Comparison of ENCODE assay signal across 26 cellular contexts in genomic region chr1:219753901-219754300, GRCh38.
"Had no signal": no experiment of that assay in that cellular context is flagged by ENCODE, and none has a peak within 500 bp of the region (broad histone marks: within the 10 kb centered on the region; RNA-seq: fewer than 3 reads in every experiment).

No MANE protein-coding gene starts in this region.

- H3K4me1 ChIP-seq: breast epithelium, Peyer's patch had no signal

- ATAC-seq: activated CD8-positive, alpha-beta memory T cell treated with anti-CD3 and anti-CD28 coated beads, Interleukin-2, amount 10 ng/mL, durations not matched to agents 7 days and 5 days had no signal

- H3K4me2 ChIP-seq: KMS-11 had no signal

- H3K4me3 ChIP-seq: breast epithelium, MG63, Peyer's patch had no signal

- DNase-seq: activated B cell treated with CpG ODN at 0.5 μM for 24 hours; activated CD4-positive, alpha-beta T cell treated with anti-CD3 and anti-CD28 coated beads for 1 hour; activated CD4-positive, alpha-beta T cell treated with anti-CD3 and anti-CD28 coated beads, Interleukin-2, amount 10 ng/mL, durations not matched to agents 24 days and 14 days; activated CD4-positive, alpha-beta T cell treated with anti-CD3 and anti-CD28 coated beads, Interleukin-2, amount 50 U/mL, for 48 hours; activated CD8-positive, alpha-beta memory T cell treated with anti-CD3 and anti-CD28 coated beads, Interleukin-2, amount 10 ng/mL, durations not matched to agents 7 days and 5 days; activated effector memory CD4-positive, alpha-beta T cell treated with Interleukin-2 at 50 U/mL for 16 hours; activated naive CD4-positive, alpha-beta T cell; activated T-cell treated with anti-CD3 and anti-CD28 coated beads, Interleukin-2, amount 50 U/mL, for 24 hours; aorta; MG63; MV-4-11; NCI-H1092 treated with DMSO at 0.1 percent for 48 hours; NCI-H1436; NCI-H2029 treated with DMSO at 0.1 percent for 48 hours; NCI-H510A treated with DMSO at 0.1 percent for 48 hours; NCI-H69; NK-92 treated with Interleukin-12 subunit alpha and Interleukin-12 subunit beta, amount 100 ng/mL, for 24 hours; Peyer's patch; SHP77 treated with DMSO at 0.1 percent for 48 hours had no signal

- H3K36me3 Mint-ChIP-seq: activated CD8-positive, alpha-beta memory T cell treated with anti-CD3 and anti-CD28 coated beads, Interleukin-2, amount 10 ng/mL, durations not matched to agents 7 days and 5 days; activated naive CD4-positive, alpha-beta T cell treated with anti-CD3 and anti-CD28 coated beads, Interleukin-2, amount 50 U/mL, for 24 hours had no signal

- H3K36me3 ChIP-seq: breast epithelium, MG63, Peyer's patch had no signal

- H3K27me3 ChIP-seq: breast epithelium, MG63, Peyer's patch had no signal

- H3K9me3 Mint-ChIP-seq: activated B cell treated with CpG ODN at 0.5 μM for 24 hours; activated CD4-positive, alpha-beta T cell treated with anti-CD3 and anti-CD28 coated beads, Interleukin-2, amount 10 ng/mL, durations not matched to agents 24 days and 14 days; activated T-helper 1 cell treated with anti-CD3 and anti-CD28 coated beads, Interleukin-12 subunit alpha, Interleukin-12 subunit beta, Interleukin-2, Interleukin-4 antibody, amounts not matched to agents 30 ng/mL and 10 ng/mL and 1 ng/mL, durations not matched to agents 14 hours and 24 hours and 36 hours; T-helper 1 cell treated with Interleukin-12 subunit alpha and Interleukin-12 subunit beta and Interleukin-4 antibody, amounts not matched to agents 30 μg/mL and 1 μg/mL, for 36 hours had no signal

- H3K4me1 Mint-ChIP-seq: activated B cell treated with CpG ODN at 0.5 μM for 24 hours; activated CD4-positive, alpha-beta T cell treated with anti-CD3 and anti-CD28 coated beads, Interleukin-2, amount 10 ng/mL, durations not matched to agents 24 days and 14 days; activated CD8-positive, alpha-beta memory T cell treated with anti-CD3 and anti-CD28 coated beads, Interleukin-2, amount 10 ng/mL, durations not matched to agents 7 days and 5 days; activated naive CD4-positive, alpha-beta T cell treated with anti-CD3 and anti-CD28 coated beads, Interleukin-2, amount 50 U/mL, for 24 hours; central memory CD8-positive, alpha-beta T cell had no signal

- H3K27me3 Mint-ChIP-seq: activated B cell treated with CpG ODN at 0.5 μM for 24 hours; activated CD4-positive, alpha-beta T cell treated with anti-CD3 and anti-CD28 coated beads, Interleukin-2, amount 10 ng/mL, durations not matched to agents 24 days and 14 days; activated CD8-positive, alpha-beta memory T cell treated with anti-CD3 and anti-CD28 coated beads, Interleukin-2, amount 10 ng/mL, durations not matched to agents 7 days and 5 days; activated T-cell treated with anti-CD3 and anti-CD28 coated beads, Interleukin-2, amount 50 U/mL, for 24 hours; central memory CD8-positive, alpha-beta T cell had no signal

- H3K27ac ChIP-seq: breast epithelium, KMS-11, Peyer's patch, RWPE1 had no signal

- H3K9me3 ChIP-seq: breast epithelium, Peyer's patch had no signal

- H3K27ac Mint-ChIP-seq: activated B cell treated with CpG ODN at 0.5 μM for 24 hours; activated CD4-positive, alpha-beta T cell treated with anti-CD3 and anti-CD28 coated beads, Interleukin-2, amount 10 ng/mL, durations not matched to agents 24 days and 14 days; activated CD8-positive, alpha-beta memory T cell treated with anti-CD3 and anti-CD28 coated beads, Interleukin-2, amount 10 ng/mL, durations not matched to agents 7 days and 5 days; activated naive CD4-positive, alpha-beta T cell treated with anti-CD3 and anti-CD28 coated beads, Interleukin-2, amount 50 U/mL, for 24 hours; activated T-cell treated with anti-CD3 and anti-CD28 coated beads, Interleukin-2, amount 50 U/mL, for 24 hours; activated T-helper 1 cell treated with anti-CD3 and anti-CD28 coated beads, Interleukin-12 subunit alpha, Interleukin-12 subunit beta, Interleukin-2, Interleukin-4 antibody, amounts not matched to agents 30 ng/mL and 10 ng/mL and 1 ng/mL, durations not matched to agents 14 hours and 24 hours and 36 hours; T-helper 1 cell treated with Interleukin-12 subunit alpha and Interleukin-12 subunit beta and Interleukin-4 antibody, amounts not matched to agents 30 μg/mL and 1 μg/mL, for 36 hours had no signal

- H3K4me3 Mint-ChIP-seq: activated B cell treated with CpG ODN at 0.5 μM for 24 hours; activated CD4-positive, alpha-beta T cell treated with anti-CD3 and anti-CD28 coated beads, Interleukin-2, amount 10 ng/mL, durations not matched to agents 24 days and 14 days; activated CD8-positive, alpha-beta memory T cell treated with anti-CD3 and anti-CD28 coated beads, Interleukin-2, amount 10 ng/mL, durations not matched to agents 7 days and 5 days; activated naive CD4-positive, alpha-beta T cell treated with anti-CD3 and anti-CD28 coated beads, Interleukin-2, amount 50 U/mL, for 24 hours; activated T-cell treated with anti-CD3 and anti-CD28 coated beads, Interleukin-2, amount 50 U/mL, for 24 hours; activated T-helper 1 cell treated with anti-CD3 and anti-CD28 coated beads, Interleukin-12 subunit alpha, Interleukin-12 subunit beta, Interleukin-2, Interleukin-4 antibody, amounts not matched to agents 30 ng/mL and 10 ng/mL and 1 ng/mL, durations not matched to agents 14 hours and 24 hours and 36 hours; central memory CD8-positive, alpha-beta T cell; T-helper 1 cell treated with Interleukin-12 subunit alpha and Interleukin-12 subunit beta and Interleukin-4 antibody, amounts not matched to agents 30 μg/mL and 1 μg/mL, for 36 hours had no signal
